1 cellular context compared by ENCODE assay signal in genomic region chr16:27353853-27354252, GRCh38.
TF ChIP-seq lines count a peak whose summit lies in the region.

No MANE protein-coding gene starts in this region.

TF ChIP-seq in SK-N-SH treated with all-trans-retinoic acid at 6 μM for 48 hours, 23 proteins besides CTCF, POLR2A, EP300 and RAD21 (continued from another document):
- no peak for TF ChIP-seq POU6F1 (CRISPR knock-in tag; IDR thresholded peaks at IDR 0.05; ENCODE audit: borderline replicate concordance, low read depth)
- TF ChIP-seq ISL1 (CRISPR knock-in tag; IDR thresholded peaks at IDR 0.05), result no peak
- TF ChIP-seq RARB (CRISPR knock-in tag; IDR thresholded peaks at IDR 0.05), result no peak
- TF ChIP-seq ZFP30 (CRISPR knock-in tag; IDR thresholded peaks at IDR 0.05), result no peak
- TF ChIP-seq TCF4 (CRISPR knock-in tag; IDR thresholded peaks at IDR 0.05; ENCODE audit: borderline replicate concordance), result no peak
- TF ChIP-seq, protein P1, sequence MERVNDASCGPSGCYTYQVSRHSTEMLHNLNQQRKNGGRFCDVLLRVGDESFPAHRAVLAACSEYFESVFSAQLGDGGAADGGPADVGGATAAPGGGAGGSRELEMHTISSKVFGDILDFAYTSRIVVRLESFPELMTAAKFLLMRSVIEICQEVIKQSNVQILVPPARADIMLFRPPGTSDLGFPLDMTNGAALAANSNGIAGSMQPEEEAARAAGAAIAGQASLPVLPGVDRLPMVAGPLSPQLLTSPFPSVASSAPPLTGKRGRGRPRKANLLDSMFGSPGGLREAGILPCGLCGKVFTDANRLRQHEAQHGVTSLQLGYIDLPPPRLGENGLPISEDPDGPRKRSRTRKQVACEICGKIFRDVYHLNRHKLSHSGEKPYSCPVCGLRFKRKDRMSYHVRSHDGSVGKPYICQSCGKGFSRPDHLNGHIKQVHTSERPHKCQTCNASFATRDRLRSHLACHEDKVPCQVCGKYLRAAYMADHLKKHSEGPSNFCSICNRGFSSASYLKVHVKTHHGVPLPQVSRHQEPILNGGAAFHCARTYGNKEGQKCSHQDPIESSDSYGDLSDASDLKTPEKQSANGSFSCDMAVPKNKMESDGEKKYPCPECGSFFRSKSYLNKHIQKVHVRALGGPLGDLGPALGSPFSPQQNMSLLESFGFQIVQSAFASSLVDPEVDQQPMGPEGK (CRISPR knock-in tag; IDR thresholded peaks at IDR 0.05; ENCODE audit: borderline replicate concordance), result no peak
- no peak for TF ChIP-seq CSRNP3 (CRISPR knock-in tag; IDR thresholded peaks at IDR 0.05)
- no peak for TF ChIP-seq ZNF565 (CRISPR knock-in tag; conservative IDR thresholded peaks at IDR 0.05; ENCODE audit: low read depth)
- no peak for TF ChIP-seq ZNF8 (CRISPR knock-in tag; IDR thresholded peaks at IDR 0.05)
- no peak for TF ChIP-seq OSR1 (CRISPR knock-in tag; IDR thresholded peaks at IDR 0.05)
- no peak for TF ChIP-seq ZFP3 (CRISPR knock-in tag; IDR thresholded peaks at IDR 0.05)
- TF ChIP-seq ARNTL (CRISPR knock-in tag; IDR thresholded peaks at IDR 0.05; ENCODE audit: borderline replicate concordance, low read depth), result no peak
- TF ChIP-seq TOX (CRISPR knock-in tag; IDR thresholded peaks at IDR 0.05; ENCODE audit: borderline replicate concordance), result no peak
